Comparison of ENCODE assay signal across 18 cellular contexts in the genomic region with DNA sequence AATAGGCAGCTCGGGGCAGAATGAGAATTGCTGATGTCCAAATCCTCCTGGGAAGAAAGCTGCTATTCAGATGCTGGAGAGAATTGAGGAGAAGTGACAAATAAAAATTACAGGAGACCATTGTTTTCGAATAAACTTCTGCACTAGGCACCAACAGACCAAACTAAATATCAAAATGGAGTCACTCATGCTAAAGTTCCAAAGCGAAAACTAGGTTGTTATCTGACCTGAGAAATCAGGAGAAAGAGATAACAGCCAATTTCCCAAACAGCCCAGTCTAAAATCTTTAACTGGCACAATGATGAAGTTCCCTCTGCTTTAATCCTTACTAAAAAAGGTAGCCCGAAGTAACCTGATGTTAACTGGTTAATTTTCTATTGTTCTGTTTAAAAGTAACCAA.
"Had no signal": no experiment of that assay in that cellular context is flagged by ENCODE, and none has a peak within 500 bp of the region (broad histone marks: within the 10 kb centered on the region; RNA-seq: fewer than 3 reads in every experiment).

No MANE protein-coding gene starts in this region.

- H3K9me3 Mint-ChIP-seq: dendritic cell treated with granulocyte-macrophage colony-stimulating factor and Interleukin-4, amounts not matched to agents 40 ng/mL and 50 ng/mL, for 4 days; naive thymus-derived CD8-positive, alpha-beta T cell; stimulated activated effector memory CD8-positive, alpha-beta T cell treated with anti-CD3 and anti-CD28 coated beads, Interleukin-12 subunit alpha, Interleukin-12 subunit beta, amount 100 ng/mL, for 72 hours; stimulated activated naive CD8-positive, alpha-beta T cell treated with anti-CD3 and anti-CD28 coated beads, Interleukin-15, amount 100 ng/mL, for 72 hours had no signal

- H3K27me3 Mint-ChIP-seq: dendritic cell treated with granulocyte-macrophage colony-stimulating factor and Interleukin-4, amounts not matched to agents 40 ng/mL and 50 ng/mL, for 4 days; naive thymus-derived CD8-positive, alpha-beta T cell; stimulated activated naive CD8-positive, alpha-beta T cell treated with anti-CD3 and anti-CD28 coated beads, Interleukin-15, amount 100 ng/mL, for 72 hours had no signal

- H3K4me3 Mint-ChIP-seq: dendritic cell treated with granulocyte-macrophage colony-stimulating factor and Interleukin-4, amounts not matched to agents 40 ng/mL and 50 ng/mL, for 4 days; naive thymus-derived CD8-positive, alpha-beta T cell; stimulated activated effector memory CD8-positive, alpha-beta T cell treated with anti-CD3 and anti-CD28 coated beads, Interleukin-12 subunit alpha, Interleukin-12 subunit beta, amount 100 ng/mL, for 72 hours; stimulated activated naive CD8-positive, alpha-beta T cell treated with anti-CD3 and anti-CD28 coated beads, Interleukin-15, amount 100 ng/mL, for 72 hours had no signal

- DNase-seq: gastrocnemius medialis; heart right ventricle; hypothalamus; kidney glomerular epithelial cell; mammary epithelial cell; naive thymus-derived CD8-positive, alpha-beta T cell; psoas muscle; retina; right lobe of liver; stimulated activated CD4-positive, alpha-beta T cell treated with anti-CD3 and anti-CD28 coated beads, Interleukin-4, amount 100 ng/mL, for 1 hour; stimulated activated CD8-positive, alpha-beta memory T cell treated with anti-CD3 and anti-CD28 coated beads, Interleukin-4, amount 100 ng/mL, for 48 hours; stimulated activated naive CD8-positive, alpha-beta T cell treated with anti-CD3 and anti-CD28 coated beads, Interleukin-15, amount 100 ng/mL, for 72 hours; testis; transverse colon had no signal

- ATAC-seq: esophagus mucosa; gastrocnemius medialis; heart right ventricle; left lobe of liver; naive thymus-derived CD8-positive, alpha-beta T cell; psoas muscle; right lobe of liver; stimulated activated effector memory CD8-positive, alpha-beta T cell treated with anti-CD3 and anti-CD28 coated beads, Interleukin-12 subunit alpha, Interleukin-12 subunit beta, amount 100 ng/mL, for 72 hours; stimulated activated naive CD8-positive, alpha-beta T cell treated with anti-CD3 and anti-CD28 coated beads, Interleukin-15, amount 100 ng/mL, for 72 hours had no signal

- H3K4me1 ChIP-seq: right lobe of liver, testis had no signal

- H3K27ac ChIP-seq: gastrocnemius medialis, heart right ventricle, psoas muscle, right lobe of liver, testis, transverse colon had no signal

- H3K36me3 ChIP-seq: transverse colon had no signal

- H3K27ac Mint-ChIP-seq: stimulated activated effector memory CD8-positive, alpha-beta T cell treated with anti-CD3 and anti-CD28 coated beads, Interleukin-12 subunit alpha, Interleukin-12 subunit beta, amount 100 ng/mL, for 72 hours had no signal

- H3K27me3 ChIP-seq: gastrocnemius medialis, heart right ventricle, right lobe of liver, testis, transverse colon had no signal

- H3K4me3 ChIP-seq: gastrocnemius medialis, heart right ventricle, psoas muscle, right lobe of liver, testis, transverse colon had no signal

- H3K9me3 ChIP-seq: gastrocnemius medialis, heart right ventricle, psoas muscle, right lobe of liver, testis, transverse colon had no signal
